ENCODE assay signal across 10 cellular contexts in genomic region chr19:11451942-11452813, GRCh38. TPM values are rescaled to one million over a fixed set of nuclear protein-coding genes. Genes with fewer than 3 reads are reported as not detected.
DNase-seq lines count a peak whose midpoint lies in the region; ATAC-seq, FAIRE-seq and TF ChIP-seq lines count a peak whose summit lies in the region.
"Had no signal": no experiment of that assay in that cellular context is flagged by ENCODE, and none has a peak within 500 bp of the region (broad histone marks: within the 10 kb centered on the region; RNA-seq: fewer than 3 reads in every experiment).

No MANE protein-coding gene starts in this region.

- no peak for ATAC-seq in HG02840 (IDR thresholded peaks at IDR 0.05; ENCODE audit: low FRiP score, unreplicated experiment)
- ATAC-seq in GM21423 (IDR thresholded peaks at IDR 0.05; ENCODE audit: unreplicated experiment) = no peak
- no peak for ATAC-seq in GM18517 (IDR thresholded peaks at IDR 0.05; ENCODE audit: unreplicated experiment)

- H3K9me3 ChIP-seq in HUES6 (ENCODE audit: control insufficient read depth, insufficient read depth, low read depth, low read length) (no peaks in the 10 kb centered on the region), mesodermal cell (ENCODE audit: control insufficient read depth, low read length) (no peaks in the 10 kb centered on the region)
- H3K9me3 ChIP-seq: spleen had no signal

- H3K36me3 ChIP-seq in HUES6 (ENCODE audit: control insufficient read depth, insufficient read depth, low read length) (peaks cover 29% of the 10 kb centered on the region), mesodermal cell (ENCODE audit: control insufficient read depth, insufficient read depth, low read length) (peaks cover 40% of the 10 kb centered on the region)

- H3K27me3 ChIP-seq in HUES6 (ENCODE audit: control insufficient read depth, insufficient read depth, low read length) = no peaks in the 10 kb centered on the region

- peak overlapping the region; percentile 10; the same call in 1 of the 2 replicates for H3K4me3 ChIP-seq in HUES6 (ENCODE audit: low read depth, low read length)
- H3K4me3 ChIP-seq in astrocyte of the spinal cord (ENCODE audit: low read depth, low read length) = no peak overlapping the region
- H3K4me3 ChIP-seq in mesodermal cell (ENCODE audit: extremely low read depth, insufficient read depth, low read length, poor library complexity, severe bottlenecking) = no peak overlapping the region
- H3K4me3 ChIP-seq: spleen had no signal

- DNase-seq in D721Med (ENCODE audit: insufficient read length, low spot score) = peak; percentile 23
- DNase-seq in astrocyte of the spinal cord (ENCODE audit: low read depth, low spot score) = no peak
- DNase-seq in NCI-H82 (lab: John Stamatoyannopoulos, UW) = no peak
- DNase-seq: SHP77 treated with DMSO at 0.1 percent for 48 hours, spleen had no signal

- H3K9ac ChIP-seq in HUES6 (ENCODE audit: low read length) = no peak overlapping the region

- no peak for FAIRE-seq in D721Med (lab: Jason Lieb, UNC)

- peaks cover 24% of the 10 kb centered on the region for H3K4me1 ChIP-seq in HUES6 (ENCODE audit: control insufficient read depth, insufficient read depth, low read length)
- H3K4me1 ChIP-seq in mesodermal cell (ENCODE audit: control insufficient read depth, insufficient read depth, low read length, poor library complexity, severe bottlenecking) = no peaks in the 10 kb centered on the region

- TF ChIP-seq CTCF in D721Med (IDR thresholded peaks at IDR 0.05; ENCODE audit: insufficient read depth, missing control alignments) (peak; percentile 6), astrocyte of the spinal cord (IDR thresholded peaks at IDR 0.05; ENCODE audit: low read depth, low read length) (peak; percentile 25)

- WGBS in mesodermal cell (ENCODE audit: insufficient coverage in 2 of 2), 2 experiments = 58 to 72% methylated on average over 8 to 11 of the region's 26 CpGs

- H3K27ac ChIP-seq in HUES6 (ENCODE audit: low read depth, low read length) (peak overlapping the region; percentile 33; the same call in 1 of the 2 replicates), mesodermal cell (ENCODE audit: low read depth, low read length, severe bottlenecking) (peak overlapping the region; percentile 10)
- H3K27ac ChIP-seq: spleen had no signal

- in situ Hi-C loops in astrocyte of the spinal cord (cut with HindIII; ENCODE audit: low sequenced_read_pairs) = no loop called here

RNA-seq across cellular contexts. Expression of gene PRKCSH, which starts 16.7 kb away (rescaled TPM):
- polyA plus RNA-seq in mesodermal cell (2013, experiment 1 of 2) = 500 TPM
- 387 TPM for polyA plus RNA-seq in mesodermal cell (2013, experiment 2 of 2)

RNA-seq across cellular contexts. Expression of gene ODAD3, which starts 17.3 kb away (rescaled TPM):
- 2.0 TPM for polyA plus RNA-seq in mesodermal cell (2013, experiment 1 of 2)
- polyA plus RNA-seq in mesodermal cell (2013, experiment 2 of 2) = 2.2 TPM

RNA-seq across cellular contexts. Expression of gene ELAVL3, which starts 28.7 kb away (rescaled TPM):
- polyA plus RNA-seq in mesodermal cell (2013, experiment 1 of 2) = 2.0 TPM
- polyA plus RNA-seq in mesodermal cell (2013, experiment 2 of 2) = 1.8 TPM

RNA-seq across cellular contexts. Expression of gene RGL3, which starts 33.1 kb away (rescaled TPM):
- polyA plus RNA-seq in mesodermal cell (2013, experiment 1 of 2) = 3.4 TPM
- polyA plus RNA-seq in mesodermal cell (2013, experiment 2 of 2) = 2.5 TPM

RNA-seq across cellular contexts. Expression of gene ZNF653, which starts 53.5 kb away (rescaled TPM):
- 10.0 TPM for polyA plus RNA-seq in mesodermal cell (2013, experiment 1 of 2)
- polyA plus RNA-seq in mesodermal cell (2013, experiment 2 of 2) = 6.1 TPM
